Comparison of ENCODE assay signal across 1 cellular context in genomic region chr3:195549931-195550519, GRCh38.
A peak's percentile ranks its signal among the peaks of the same experiment; 100 is the strongest.
TF ChIP-seq lines count a peak whose summit lies in the region.

No MANE protein-coding gene starts in this region.

TF ChIP-seq in GM12878, 131 proteins besides CTCF, POLR2A, EP300 and RAD21 (continued from another document and continues in another):
- TF ChIP-seq ZNF687 (IDR thresholded peaks at IDR 0.05) (peak; percentile 90), TCF3 (IDR thresholded peaks at IDR 0.05; ENCODE audit: borderline replicate concordance, insufficient read depth, low read depth, low read length) (no peak), ESRRA (IDR thresholded peaks at IDR 0.05; ENCODE audit: low read length) (no peak), SUPT20H (IDR thresholded peaks at IDR 0.05; ENCODE audit: borderline replicate concordance, control insufficient read depth, low read depth, low read length) (no peak), NR2C2 (IDR thresholded peaks at IDR 0.05; ENCODE audit: borderline replicate concordance, control insufficient read depth, insufficient read length, low read depth) (no peak), SKIL (IDR thresholded peaks at IDR 0.05; ENCODE audit: low read depth, poor library complexity, severe bottlenecking) (no peak), ZBTB40 (IDR thresholded peaks at IDR 0.05; ENCODE audit: borderline replicate concordance) (no peak), NR2F1 (conservative IDR thresholded peaks at IDR 0.05) (no peak), RELB (IDR thresholded peaks at IDR 0.05; ENCODE audit: low read depth) (peak; percentile 57; the same call in 1 of the 2 replicates), DPF2 (IDR thresholded peaks at IDR 0.05) (no peak), SIX5 (IDR thresholded peaks at IDR 0.05; ENCODE audit: low read depth, low read length, severe bottlenecking) (no peak), ZNF217 (IDR thresholded peaks at IDR 0.05) (no peak), HDGF (IDR thresholded peaks at IDR 0.05) (peak; percentile 50; the same call in 1 of the 2 replicates), JUND (IDR thresholded peaks at IDR 0.05; ENCODE audit: low read depth, low read length) (no peak), IRF4 (IDR thresholded peaks at IDR 0.05; ENCODE audit: low read depth, low read length) (no peak), ZZZ3 (IDR thresholded peaks at IDR 0.05; ENCODE audit: control insufficient read depth, insufficient read length, low read depth) (no peak), PAX8 (IDR thresholded peaks at IDR 0.05) (no peak), SUZ12 (IDR thresholded peaks at IDR 0.05; ENCODE audit: unreplicated experiment) (no peak), PAX5 (IDR thresholded peaks at IDR 0.05; ENCODE audit: borderline replicate concordance, low read depth, low read length) (no peak), YBX1 (IDR thresholded peaks at IDR 0.05) (no peak), ZNF24 (IDR thresholded peaks at IDR 0.05) (no peak), ZNF384 (IDR thresholded peaks at IDR 0.05; ENCODE audit: borderline replicate concordance, low read depth, low read length) (no peak), HDAC2 (IDR thresholded peaks at IDR 0.05) (no peak), NFIC (IDR thresholded peaks at IDR 0.05; ENCODE audit: low read depth, low read length) (no peak), POU2F2 (IDR thresholded peaks at IDR 0.05; ENCODE audit: borderline replicate concordance, low read depth, low read length) (no peak), NFXL1 (IDR thresholded peaks at IDR 0.05; ENCODE audit: borderline replicate concordance) (no peak), SPI1 (IDR thresholded peaks at IDR 0.05; ENCODE audit: borderline replicate concordance, insufficient read depth, low read depth, low read length) (no peak), HCFC1 (IDR thresholded peaks at IDR 0.05; ENCODE audit: low read length) (no peak), MYB (IDR thresholded peaks at IDR 0.05; ENCODE audit: borderline replicate concordance, low read depth, low read length) (no peak), CEBPB (IDR thresholded peaks at IDR 0.05; ENCODE audit: borderline replicate concordance in 1 of 2, low read depth in 2 of 2, low read length in 2 of 2) (no peak), SP1 (IDR thresholded peaks at IDR 0.05; ENCODE audit: low read depth, low read length) (no peak), KAT2A (conservative IDR thresholded peaks at IDR 0.05; ENCODE audit: control insufficient read depth, low read depth, low read length) (no peak), WRNIP1 (IDR thresholded peaks at IDR 0.05; ENCODE audit: borderline replicate concordance, low read depth, low read length) (no peak), BCL3 (IDR thresholded peaks at IDR 0.05; ENCODE audit: borderline replicate concordance, insufficient read depth, low read depth, low read length, poor library complexity, severe bottlenecking) (no peak), BRCA1 (IDR thresholded peaks at IDR 0.05; ENCODE audit: low read depth, low read length) (no peak), MTA3 (IDR thresholded peaks at IDR 0.05; ENCODE audit: borderline replicate concordance, low read length) (no peak), RELA (IDR thresholded peaks at IDR 0.05; ENCODE audit: borderline replicate concordance, partially characterized antibody) (no peak), YY1 (IDR thresholded peaks at IDR 0.05; ENCODE audit: low read depth, low read length) (no peak), ZNF274 (IDR thresholded peaks at IDR 0.05; ENCODE audit: insufficient read depth, insufficient read length) (no peak), IRF3 (IDR thresholded peaks at IDR 0.05) (no peak), TCF12 (IDR thresholded peaks at IDR 0.05; ENCODE audit: low read depth, low read length) (no peak), IKZF2 (IDR thresholded peaks at IDR 0.05) (peak; percentile 58; a peak in 2 of 4 replicates), GATAD2B (conservative IDR thresholded peaks at IDR 0.05; ENCODE audit: low read depth) (0 out of 2 replicates have a peak, but pooled peaks have one; percentile 27), NFYA (IDR thresholded peaks at IDR 0.05; ENCODE audit: borderline replicate concordance, low read depth, low read length) (no peak), RAD51 (IDR thresholded peaks at IDR 0.05) (peak; percentile 93), CBFB (IDR thresholded peaks at IDR 0.05; ENCODE audit: low read depth) (no peak), PML (IDR thresholded peaks at IDR 0.05; ENCODE audit: low read length) (no peak), RFX5 (IDR thresholded peaks at IDR 0.05; ENCODE audit: low read depth, low read length) (no peak), CHD2 (IDR thresholded peaks at IDR 0.05; ENCODE audit: borderline replicate concordance, low read depth, low read length) (peak; percentile 54; the same call in 1 of the 2 replicates), MEF2B (IDR thresholded peaks at IDR 0.05; ENCODE audit: partially characterized antibody, poor library complexity, severe bottlenecking) (peak; percentile 83), RCOR1 (conservative IDR thresholded peaks at IDR 0.05; ENCODE audit: low read depth, low read length) (no peak), CEBPZ (IDR thresholded peaks at IDR 0.05; ENCODE audit: low read depth, low read length) (no peak), RUNX3 (IDR thresholded peaks at IDR 0.05; ENCODE audit: low read length) (peak; percentile 79), NR2C1 (IDR thresholded peaks at IDR 0.05) (no peak)
